In genomic region chr14:101628471-101628966, GRCh38 we compare ENCODE assay signal across 8 cellular contexts.
DNase-seq lines count a peak whose midpoint lies in the region; ATAC-seq lines count a peak whose summit lies in the region.

No MANE protein-coding gene starts in this region.

- no peak overlapping the region for H3K27ac ChIP-seq in substantia nigra (ENCODE audit: low read depth, low read length, poor library complexity, severe bottlenecking)

- DNase-seq in Ammon's horn (ENCODE audit: low spot score): peak; percentile 75
- DNase-seq in HuH-7 (ENCODE audit: low spot score): peak; percentile 83
- DNase-seq in RPMI7951 (ENCODE audit: low read depth): peak; percentile 51
- DNase-seq in activated effector memory CD4-positive, alpha-beta T cell treated with Interleukin-2 at 50 U/mL for 16 hours: peak; percentile 57
- peak; percentile 52 for DNase-seq in foreskin melanocyte
- peak in 49 of 56 donors; percentile 22 to 85 (median 55) for DNase-seq in nucleus accumbens (lab: John Stamatoyannopoulos, UW)
- peak in 44 of 49 donors; percentile 13 to 88 (median 63) for DNase-seq in substantia nigra (lab: John Stamatoyannopoulos, UW)

- peak; percentile 82 for ATAC-seq in GM19395 (IDR thresholded peaks at IDR 0.05; ENCODE audit: unreplicated experiment)
